ENCODE assay signal across 1 cellular context in genomic region chr11:30545507-30545906, GRCh38.
TF ChIP-seq lines count a peak whose summit lies in the region.

No MANE protein-coding gene starts in this region.

TF ChIP-seq in H1, 55 proteins besides CTCF, POLR2A, EP300 and RAD21:
- TF ChIP-seq POLR2AphosphoS5 (IDR thresholded peaks at IDR 0.05; ENCODE audit: low read depth, low read length) (no peak), CHD1 (IDR thresholded peaks at IDR 0.05; ENCODE audit: low read depth, low read length) (no peak), BACH1 (IDR thresholded peaks at IDR 0.05; ENCODE audit: low read length) (no peak), JUND (IDR thresholded peaks at IDR 0.05; ENCODE audit: low read length) (no peak), USF2 (IDR thresholded peaks at IDR 0.05; ENCODE audit: low read length) (no peak), CBX5 (IDR thresholded peaks at IDR 0.05; ENCODE audit: low read depth, low read length) (no peak), KDM1A (IDR thresholded peaks at IDR 0.05; ENCODE audit: borderline replicate concordance, low read length) (no peak), SAP30 (IDR thresholded peaks at IDR 0.05; ENCODE audit: insufficient read depth, insufficient replicate concordance, low read length) (no peak), ATF3 (IDR thresholded peaks at IDR 0.05; ENCODE audit: insufficient read depth, low read depth, low read length) (no peak), SP1 (IDR thresholded peaks at IDR 0.05; ENCODE audit: low read depth, low read length) (no peak), ASH2L (IDR thresholded peaks at IDR 0.05; ENCODE audit: low read length) (no peak), TAF7 (optimal IDR thresholded peaks at IDR 0.05; ENCODE audit: borderline replicate concordance, low read depth, low read length) (no peak), JUN (IDR thresholded peaks at IDR 0.05; ENCODE audit: low read depth, low read length) (no peak), SP2 (IDR thresholded peaks at IDR 0.05; ENCODE audit: low read length) (no peak), E2F6 (IDR thresholded peaks at IDR 0.05) (no peak), SIX5 (IDR thresholded peaks at IDR 0.05; ENCODE audit: low read depth, low read length) (no peak), GTF2F1 (IDR thresholded peaks at IDR 0.05; ENCODE audit: borderline replicate concordance, low read depth, low read length) (no peak), CHD2 (IDR thresholded peaks at IDR 0.05; ENCODE audit: low read length) (no peak), PHF8 (conservative IDR thresholded peaks at IDR 0.05; ENCODE audit: low read depth, low read length) (no peak)
